Comparison of ENCODE assay signal across 19 cellular contexts in the genomic region with DNA sequence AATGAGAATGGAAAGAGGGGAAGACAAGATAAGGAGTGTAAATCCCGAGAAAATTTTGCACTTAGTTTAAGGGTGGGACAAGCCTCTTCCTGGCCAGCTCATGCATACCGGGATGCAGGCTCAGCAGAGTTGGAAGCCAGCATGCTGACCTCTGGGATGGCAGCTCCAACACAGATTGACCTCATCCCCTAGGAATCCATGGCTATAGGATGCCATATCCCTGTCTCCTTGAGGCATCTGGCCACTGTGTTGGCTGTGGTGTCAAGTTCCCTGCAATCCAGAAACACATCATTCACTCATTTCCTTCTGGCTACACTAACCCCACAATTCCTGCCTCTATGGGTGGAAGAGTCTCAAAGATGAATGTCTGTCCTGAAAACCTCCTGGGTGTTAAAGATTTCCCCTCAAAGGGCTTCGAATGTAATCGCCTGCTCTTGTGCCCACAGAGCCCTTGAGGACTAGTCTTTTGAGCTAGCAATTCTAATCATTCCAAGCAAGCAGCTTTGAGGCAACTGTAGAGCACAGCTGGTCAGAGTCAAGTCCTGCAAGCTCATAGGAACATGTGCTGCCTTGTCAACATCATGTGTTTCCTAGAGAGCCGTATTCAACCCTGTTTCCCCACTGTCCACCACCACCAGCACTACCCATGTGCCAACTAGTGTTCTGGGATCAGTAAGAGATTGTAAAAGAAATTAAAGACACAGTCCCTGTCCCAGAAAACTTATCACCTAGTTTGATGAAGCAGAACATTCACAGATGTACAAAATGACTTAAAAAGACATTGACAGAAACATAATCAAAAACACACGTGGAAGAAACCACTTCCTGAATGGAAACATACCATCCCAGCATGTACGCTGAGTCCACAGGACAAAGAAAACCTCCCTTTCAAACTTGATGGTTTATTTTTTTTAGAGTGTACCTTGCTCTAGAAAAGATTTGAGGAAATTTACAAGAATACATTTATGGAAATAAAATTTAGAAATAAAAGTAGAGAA.
A peak's percentile ranks its signal among the peaks of the same experiment; 100 is the strongest.
DNase-seq lines count a peak whose midpoint lies in the region; TF ChIP-seq lines count a peak whose summit lies in the region.
"Had no signal": no experiment of that assay in that cellular context is flagged by ENCODE, and none has a peak within 500 bp of the region (broad histone marks: within the 10 kb centered on the region; RNA-seq: fewer than 3 reads in every experiment).

No MANE protein-coding gene starts in this region.

- H3K27ac Mint-ChIP-seq in endodermal cell = no peak overlapping the region
- no peak overlapping the region for H3K27ac Mint-ChIP-seq in CD8-positive, alpha-beta memory T cell
- H3K27ac Mint-ChIP-seq: activated naive CD4-positive, alpha-beta T cell treated with anti-CD3 and anti-CD28 coated beads, Interleukin-2, amount 50 U/mL, for 24 hours; natural killer cell treated with Interleukin-12 subunit alpha and Interleukin-12 subunit beta and Interleukin-15 and Interleukin-18, amount 100 ng/mL, for 72 hours; T-helper 2 cell treated with Interferon-gamma antibody and Interleukin-4, amounts not matched to agents 5 μg/mL and 100 μg/mL, for 36 hours had no signal

- POLR2A ChIA-PET in CD8-positive, alpha-beta memory T cell (lab: Charles Lee) = no interaction called here

- H3K27me3 ChIP-seq in endodermal cell (ENCODE audit: control insufficient read depth, insufficient read depth, low read length, poor library complexity, severe bottlenecking) (no peaks in the 10 kb centered on the region), osteoblast (ENCODE audit: insufficient read depth, low read length) (no peaks in the 10 kb centered on the region)
- H3K27me3 ChIP-seq in CD8-positive, alpha-beta memory T cell (ENCODE audit: insufficient read depth, low read length, poor library complexity, severe bottlenecking) = no peaks in the 10 kb centered on the region
- H3K27me3 ChIP-seq: cardiac muscle cell had no signal

- 86 to 90% methylated on average over 4 to 6 of the region's 7 CpGs for WGBS in endodermal cell (ENCODE audit: insufficient coverage in 1 of 2, insufficient read length in 1 of 2), 2 experiments

- H3K4me3 ChIP-seq in endodermal cell (ENCODE audit: low read length) = no peak overlapping the region
- no peak overlapping the region for H3K4me3 ChIP-seq in osteoblast (ENCODE audit: insufficient read depth, low read length)
- H3K4me3 ChIP-seq in CD8-positive, alpha-beta memory T cell (ENCODE audit: low read length) = no peak overlapping the region
- H3K4me3 ChIP-seq: cardiac muscle cell had no signal

- H4K20me1 ChIP-seq in osteoblast (ENCODE audit: insufficient read depth, low read length) = no peaks in the 10 kb centered on the region

- no peaks in the 10 kb centered on the region for H3K36me3 Mint-ChIP-seq in endodermal cell (ENCODE audit: low read depth)
- H3K36me3 Mint-ChIP-seq in CD8-positive, alpha-beta memory T cell = no peaks in the 10 kb centered on the region
- H3K36me3 Mint-ChIP-seq: activated naive CD4-positive, alpha-beta T cell treated with anti-CD3 and anti-CD28 coated beads, Interleukin-2, amount 50 U/mL, for 24 hours; natural killer cell treated with Interleukin-12 subunit alpha and Interleukin-12 subunit beta and Interleukin-15 and Interleukin-18, amount 100 ng/mL, for 72 hours had no signal

- H3K27me3 Mint-ChIP-seq in endodermal cell (ENCODE audit: insufficient read depth) = no peaks in the 10 kb centered on the region
- H3K27me3 Mint-ChIP-seq in CD8-positive, alpha-beta memory T cell = peaks cover 8 to 39% of the 10 kb centered on the region in 2 donors

- CTCF ChIA-PET in CD8-positive, alpha-beta memory T cell (lab: Charles Lee) = no interaction called here

- H2AFZ ChIP-seq in osteoblast (ENCODE audit: low read length) = no peak overlapping the region

- in situ Hi-C loops in KBM-7 (cut with MboI; ENCODE audit: low pct_unique_long_range_greater_than_20kb, low sequenced_read_pairs) = no loop called here

- no peaks in the 10 kb centered on the region for H3K79me2 ChIP-seq in osteoblast (ENCODE audit: insufficient read depth, low read length)

- H3K9me3 Mint-ChIP-seq in endodermal cell = no peaks in the 10 kb centered on the region
- peaks cover 0 to 6% (median 0%) of the 10 kb centered on the region in 5 donors for H3K9me3 Mint-ChIP-seq in CD8-positive, alpha-beta memory T cell
- H3K9me3 Mint-ChIP-seq: activated naive CD4-positive, alpha-beta T cell treated with anti-CD3 and anti-CD28 coated beads, Interleukin-2, amount 50 U/mL, for 24 hours; natural killer cell treated with Interleukin-12 subunit alpha and Interleukin-12 subunit beta and Interleukin-15 and Interleukin-18, amount 100 ng/mL, for 72 hours; T-helper 2 cell treated with Interferon-gamma antibody and Interleukin-4, amounts not matched to agents 5 μg/mL and 100 μg/mL, for 36 hours had no signal

- H3K9me3 ChIP-seq in endodermal cell (ENCODE audit: control insufficient read depth, low read length) (no peaks in the 10 kb centered on the region), osteoblast (ENCODE audit: low read depth, low read length) (no peaks in the 10 kb centered on the region)
- no peaks in the 10 kb centered on the region for H3K9me3 ChIP-seq in CD8-positive, alpha-beta memory T cell (ENCODE audit: low read length)

- TF ChIP-seq CTCF in endodermal cell (conservative IDR thresholded peaks at IDR 0.05) (no peak), osteoblast (IDR thresholded peaks at IDR 0.05; ENCODE audit: extremely low read depth, low read depth, low read length) (no peak)

- H3K4me3 Mint-ChIP-seq in endodermal cell = no peak overlapping the region
- no peak overlapping the region for H3K4me3 Mint-ChIP-seq in CD8-positive, alpha-beta memory T cell
- H3K4me3 Mint-ChIP-seq: activated naive CD4-positive, alpha-beta T cell treated with anti-CD3 and anti-CD28 coated beads, Interleukin-2, amount 50 U/mL, for 24 hours; natural killer cell treated with Interleukin-12 subunit alpha and Interleukin-12 subunit beta and Interleukin-15 and Interleukin-18, amount 100 ng/mL, for 72 hours; T-helper 2 cell treated with Interferon-gamma antibody and Interleukin-4, amounts not matched to agents 5 μg/mL and 100 μg/mL, for 36 hours had no signal

- H3K4me2 ChIP-seq in osteoblast (ENCODE audit: insufficient read depth, low read length) = peak overlapping the region; percentile 40
- H3K4me2 ChIP-seq: KMS-11 had no signal

- peak; percentile 98 for DNase-seq in EH (ENCODE audit: low read depth)
- DNase-seq in KBM-7 = peak; percentile 4
- peak; percentile 44 for DNase-seq in endodermal cell
- DNase-seq in osteoblast (ENCODE audit: insufficient read length, low spot score, missing footprints) = peak; percentile 80
- DNase-seq in NCI-H748 (lab: John Stamatoyannopoulos, UW; ENCODE audit: unreplicated experiment) = no peak
- no peak for DNase-seq in CD8-positive, alpha-beta memory T cell
- DNase-seq in Ammon's horn (ENCODE audit: low spot score) = no peak
- no peak for DNase-seq in COLO829 (ENCODE audit: low spot score)
- DNase-seq: activated CD4-positive, alpha-beta T cell treated with anti-CD3 and anti-CD28 coated beads for 48 hours; activated T-cell treated with anti-CD3 and anti-CD28 coated beads for 4 hours; effector CD4-positive, alpha-beta T cell; GDM1; NCI-H1417; SHP77 treated with DMSO at 0.1 percent for 48 hours had no signal

- H3K9ac ChIP-seq in endodermal cell (ENCODE audit: extremely low read depth, low read length, poor library complexity, severe bottlenecking) = no peak overlapping the region
- H3K9ac ChIP-seq: KMS-11 had no signal

- H3K4me1 Mint-ChIP-seq in endodermal cell = no peaks in the 10 kb centered on the region
- no peaks in the 10 kb centered on the region for H3K4me1 Mint-ChIP-seq in CD8-positive, alpha-beta memory T cell
- H3K4me1 Mint-ChIP-seq: activated naive CD4-positive, alpha-beta T cell treated with anti-CD3 and anti-CD28 coated beads, Interleukin-2, amount 50 U/mL, for 24 hours had no signal

- H3K4me1 ChIP-seq in endodermal cell (ENCODE audit: control insufficient read depth, insufficient read depth, low read length) (no peaks in the 10 kb centered on the region), osteoblast (ENCODE audit: insufficient read depth, low read length) (peaks cover 17% of the 10 kb centered on the region)
- no peaks in the 10 kb centered on the region for H3K4me1 ChIP-seq in CD8-positive, alpha-beta memory T cell (ENCODE audit: insufficient read depth, low read length)

- H3K27ac ChIP-seq in endodermal cell (ENCODE audit: low read depth, low read length) = no peak overlapping the region
- H3K27ac ChIP-seq in osteoblast (ENCODE audit: low read depth, low read length) = peak overlapping the region; percentile 54
- H3K27ac ChIP-seq in CD8-positive, alpha-beta memory T cell (ENCODE audit: low read depth, low read length) = no peak overlapping the region
- H3K27ac ChIP-seq: cardiac muscle cell, KMS-11 had no signal

- H3K36me3 ChIP-seq in endodermal cell (ENCODE audit: control insufficient read depth, insufficient read depth, low read length) (no peaks in the 10 kb centered on the region), osteoblast (ENCODE audit: insufficient read depth, low read length) (no peaks in the 10 kb centered on the region)
- no peaks in the 10 kb centered on the region for H3K36me3 ChIP-seq in CD8-positive, alpha-beta memory T cell (ENCODE audit: insufficient read depth, low read length)
- H3K36me3 ChIP-seq: cardiac muscle cell had no signal

Comparison
In these comparisons a context has a peak if more than half of its experiments do, and no peak if none do; other contexts are left out.
1. DNase-seq: peak in EH (single experiment), KBM-7 (single experiment), endodermal cell (single experiment) and osteoblast (single experiment); none in NCI-H748 (single experiment), CD8-positive, alpha-beta memory T cell (0 of 5), Ammon's horn (single experiment) and COLO829 (single experiment).